ENCODE assay signal across 18 cellular contexts in genomic region chr6:145483191-145483996, GRCh38.
DNase-seq lines count a peak whose midpoint lies in the region; ATAC-seq, FAIRE-seq and TF ChIP-seq lines count a peak whose summit lies in the region.
"Had no signal": no experiment of that assay in that cellular context is flagged by ENCODE, and none has a peak within 500 bp of the region (broad histone marks: within the 10 kb centered on the region; RNA-seq: fewer than 3 reads in every experiment).

No MANE protein-coding gene starts in this region.

- H2AK5ac ChIP-seq in IMR-90 (ENCODE audit: low read depth, low read length), result no peak overlapping the region

- H3K14ac ChIP-seq in IMR-90 (replicated peaks; ENCODE audit: low read depth, low read length), result no peak overlapping the region

- H4K8ac ChIP-seq in IMR-90 (ENCODE audit: low read depth in 2 of 2, low read length in 2 of 2), result no peak overlapping the region

- no peak overlapping the region for H3K23ac ChIP-seq in IMR-90 (ENCODE audit: low read depth, low read length)

- H2BK120ac ChIP-seq in IMR-90 (ENCODE audit: low read depth, low read length), result no peak overlapping the region

- BruUV-seq in IMR-90 (replicated peaks; lab: Mats Ljungman, UMichigan), result no TSS peak

- no CpG with 5 or more reads among the region's 1 CpG for WGBS in IMR-90 (ENCODE audit: extremely low coverage in 2 of 2, insufficient read length in 1 of 2), 2 experiments

- no peaks in the 10 kb centered on the region for H3K4me1 ChIP-seq in IMR-90 (ENCODE audit: control insufficient read depth, insufficient read depth, low read length)
- H3K4me1 ChIP-seq: sigmoid colon, upper lobe of left lung had no signal

- H2BK15ac ChIP-seq in IMR-90 (ENCODE audit: low read depth, low read length), result no peak overlapping the region

- dilution Hi-C loops in IMR-90 (cut with HindIII; ENCODE audit: low sequenced_read_pairs, unreplicated experiment), result no loop called here

- no peak overlapping the region for H3K56ac ChIP-seq in IMR-90 (ENCODE audit: extremely low read depth, insufficient read depth, low read length)

- ATAC-seq in IMR-90 (ENCODE audit: low read depth) (no peak), GM18867 (IDR thresholded peaks at IDR 0.05; ENCODE audit: unreplicated experiment) (no peak)
- ATAC-seq: activated T-cell treated with anti-CD3 and anti-CD28 coated beads, Interleukin-2, amount 50 U/mL, for 4 hours; Right ventricle myocardium inferior had no signal

- H3K36me3 ChIP-seq in IMR-90 (ENCODE audit: control insufficient read depth, insufficient read depth, low read length), result no peaks in the 10 kb centered on the region
- H3K36me3 ChIP-seq: sigmoid colon, upper lobe of left lung had no signal

- DNase-seq in A172 (ENCODE audit: low spot score) (peak; percentile 64), IMR-90 (peak; percentile 12), astrocyte of the hippocampus (ENCODE audit: low read depth, low spot score) (peak; percentile 50), iris pigment epithelial cell (ENCODE audit: low read depth) (peak; percentile 44), GM19239 (ENCODE audit: insufficient read length, low spot score) (no peak), NCI-H774 (lab: John Stamatoyannopoulos, UW) (no peak)
- no peak for DNase-seq in activated effector memory CD4-positive, alpha-beta T cell treated with anti-CD3 and anti-CD28 coated beads, Interleukin-2, amount 50 U/mL, for 16 hours
- DNase-seq: activated CD4-positive, alpha-beta T cell treated with anti-CD3 and anti-CD28 coated beads, Interleukin-2, amount 50 U/mL, for 1 hour; activated T-cell treated with anti-CD3 and anti-CD28 coated beads, Interleukin-2, amount 50 U/mL, for 4 hours; NCI-H1105; sigmoid colon; stimulated activated CD4-positive, alpha-beta T cell treated with anti-CD3 and anti-CD28 coated beads, Interleukin-4, amount 100 ng/mL, for 1 hour; T1000; upper lobe of left lung had no signal

- no peak overlapping the region for H2AFZ ChIP-seq in IMR-90 (replicated peaks; ENCODE audit: low read length, poor library complexity)

- H2BK5ac ChIP-seq in IMR-90 (ENCODE audit: low read depth, low read length, poor library complexity, severe bottlenecking), result no peak overlapping the region

- H4K91ac ChIP-seq in IMR-90 (ENCODE audit: insufficient read depth, low read depth, low read length), result no peak overlapping the region

- no peak for TF ChIP-seq CTCF in IMR-90 (conservative IDR thresholded peaks at IDR 0.05; ENCODE audit: low read depth, low read length)

- H3K79me1 ChIP-seq in IMR-90 (ENCODE audit: low read depth in 1 of 2, low read length in 2 of 2), result no peaks in the 10 kb centered on the region

- CTCF ChIA-PET in IMR-90 (lab: Yijun Ruan, JAX), result interaction anchor here (0.7 to 1.2 kb wide), 3 partner anchors 9 to 17 kb away, joined by 3 read pairs; no protein-coding TSS in a partner anchor

- H3K4me2 ChIP-seq in IMR-90 (ENCODE audit: low read depth, low read length), result no peak overlapping the region

- intact Hi-C loops in IMR-90 (cut with micrococcal nuclease), result no loop called here

- H3K4ac ChIP-seq in IMR-90 (ENCODE audit: low read depth, low read length), result no peak overlapping the region

- no peak for FAIRE-seq in GM19239 (lab: Jason Lieb, UNC)
- FAIRE-seq: colon, GM18507 had no signal

- H3K9me3 ChIP-seq in IMR-90 (ENCODE audit: control insufficient read depth, insufficient read depth, low read length), result no peaks in the 10 kb centered on the region

- H3K18ac ChIP-seq in IMR-90 (ENCODE audit: low read depth, low read length), result no peak overlapping the region

- no peaks in the 10 kb centered on the region for H3K27me3 ChIP-seq in IMR-90 (ENCODE audit: control insufficient read depth, insufficient read depth, low read length)
- H3K27me3 ChIP-seq: sigmoid colon, upper lobe of left lung had no signal

- POLR2A ChIA-PET in IMR-90 (lab: Charles Lee; ENCODE audit: unreplicated experiment), result interaction anchor here (0.6 kb wide), 1 partner anchor 15 kb away, joined by 3 read pairs; no protein-coding TSS in a partner anchor

- H3K9ac ChIP-seq in IMR-90 (ENCODE audit: low read depth, low read length), result no peak overlapping the region

- no peak for TF ChIP-seq RAD21 in IMR-90 (IDR thresholded peaks at IDR 0.05; ENCODE audit: low read length)

- H4K5ac ChIP-seq in IMR-90 (ENCODE audit: low read depth, low read length), result no peak overlapping the region

- H2BK20ac ChIP-seq in IMR-90 (ENCODE audit: low read depth, low read length), result no peak overlapping the region

- no peak overlapping the region for H3K4me3 ChIP-seq in IMR-90 (ENCODE audit: insufficient read depth, low read depth, low read length)
- H3K4me3 ChIP-seq: sigmoid colon, upper lobe of left lung had no signal

- in situ Hi-C loops in IMR-90 (cut with MboI; ENCODE audit: low sequenced_read_pairs), result no loop called here

- no peaks in the 10 kb centered on the region for H3K9me1 ChIP-seq in IMR-90 (ENCODE audit: insufficient read depth, low read length)

- no peak overlapping the region for H3K27ac ChIP-seq in IMR-90 (ENCODE audit: insufficient read depth, low read length)
- H3K27ac ChIP-seq: sigmoid colon, upper lobe of left lung had no signal

- H2AK9ac ChIP-seq in IMR-90 (replicated peaks; ENCODE audit: low read depth, low read length, poor library complexity), result no peak overlapping the region

- H4K20me1 ChIP-seq in IMR-90 (ENCODE audit: insufficient read depth, low read length), result no peaks in the 10 kb centered on the region

- no peak for TF ChIP-seq POLR2A in IMR-90 (IDR thresholded peaks at IDR 0.05; ENCODE audit: low read depth, low read length)

TF ChIP-seq in IMR-90, 13 proteins besides CTCF, POLR2A, EP300 and RAD21:
- TF ChIP-seq ELK1 (IDR thresholded peaks at IDR 0.05; ENCODE audit: borderline replicate concordance, low read depth, low read length), result no peak
- peak; percentile 44; the same call in 1 of the 2 replicates for TF ChIP-seq MAFK (IDR thresholded peaks at IDR 0.05; ENCODE audit: low read depth, low read length)

Comparison
In these comparisons a context has a peak if more than half of its experiments do, and no peak if none do; other contexts are left out.
1. DNase-seq: peak in A172 (single experiment), IMR-90 (single experiment), astrocyte of the hippocampus (single experiment) and iris pigment epithelial cell (single experiment); none in GM19239 (single experiment), activated effector memory CD4-positive, alpha-beta T cell treated with anti-CD3 and anti-CD28 coated beads, Interleukin-2, amount 50 U/mL, for 16 hours (single experiment) and NCI-H774 (single experiment).